ENCODE assay signal across 8 cellular contexts in the genomic region with DNA sequence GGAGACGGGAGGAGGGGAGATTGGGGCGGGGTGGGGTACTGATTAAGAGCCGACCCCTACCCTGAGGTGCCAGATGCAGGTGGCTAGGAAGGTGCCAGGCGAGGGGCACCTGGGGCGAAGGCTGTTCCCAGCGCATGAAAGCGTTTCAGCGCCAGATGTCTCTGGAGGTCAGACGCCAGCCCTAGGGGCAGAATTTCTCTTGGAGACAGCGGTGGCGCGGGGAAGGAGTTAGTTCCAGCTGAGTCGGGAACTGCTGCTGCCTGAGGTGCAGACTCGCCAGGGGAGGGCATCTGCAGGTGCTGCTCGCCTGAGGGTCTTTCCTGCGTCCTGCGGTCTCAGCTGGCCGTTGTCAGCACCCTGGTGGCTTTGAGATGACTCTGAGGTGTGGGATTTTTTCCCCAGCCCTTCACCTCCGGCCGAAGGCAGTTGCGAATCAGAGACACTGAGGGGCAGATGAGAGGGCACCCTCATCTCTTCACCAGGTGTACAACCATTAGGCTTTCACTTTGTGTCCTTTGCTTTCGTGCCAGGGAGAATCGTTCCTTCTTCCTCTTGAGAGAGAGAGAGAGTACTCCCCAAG. TPM values are rescaled to one million over a fixed set of nuclear protein-coding genes. Genes with fewer than 3 reads are reported as not detected.
DNase-seq lines count a peak whose midpoint lies in the region; FAIRE-seq and TF ChIP-seq lines count a peak whose summit lies in the region.

No MANE protein-coding gene starts in this region.

- 0% methylated on average over 7 of the region's 23 CpGs for WGBS in mammary epithelial cell (ENCODE audit: low coverage, missing lambda C conversion rate)

- peak overlapping the region; percentile 98 for H3K4me2 ChIP-seq in mammary epithelial cell (ENCODE audit: insufficient read depth, low read depth, low read length)

- no peaks in the 10 kb centered on the region for H4K20me1 ChIP-seq in mammary epithelial cell (ENCODE audit: insufficient read depth, low read length)

- peak overlapping the region; percentile 85 for H3K27ac ChIP-seq in HUES48 (ENCODE audit: low read depth, low read length)
- H3K27ac ChIP-seq in mammary epithelial cell (ENCODE audit: insufficient read depth, low read depth, low read length): no peak overlapping the region

- no peaks in the 10 kb centered on the region for H3K79me2 ChIP-seq in mammary epithelial cell (ENCODE audit: insufficient read depth, low read length)

- dilution Hi-C loops in mammary epithelial cell (cut with HindIII; ENCODE audit: low sequenced_read_pairs): no loop called here

- CTCF ChIA-PET in mammary epithelial cell (lab: Charles Lee; ENCODE audit: low non-redundant PET): no interaction called here

- peaks cover 47% of the 10 kb centered on the region for H3K4me1 ChIP-seq in HUES48 (ENCODE audit: control insufficient read depth, insufficient read depth, low read length)
- H3K4me1 ChIP-seq in mammary epithelial cell (ENCODE audit: insufficient read depth, low read length): peaks cover 39% of the 10 kb centered on the region

- TF ChIP-seq CTCF in mammary epithelial cell (conservative IDR thresholded peaks at IDR 0.05 in 1 of 2, IDR thresholded peaks at IDR 0.05 in 1 of 2; ENCODE audit: extremely low read depth in 1 of 2, insufficient read depth in 1 of 2, low read depth in 1 of 2, low read length in 2 of 2): peak in 1 of 2 donors; percentile 16

- no TSS peak for BruUV-seq in mammary epithelial cell (replicated peaks; lab: Mats Ljungman, UMichigan)

- peak; percentile 49 to 57 for DNase-seq in NCI-H446 (lab: John Stamatoyannopoulos, UW)
- no peak for DNase-seq in NCI-H446 treated with DMSO at 0.1 percent for 48 hours (lab: John Stamatoyannopoulos, UW)
- peak; percentile 80 for DNase-seq in SK-N-DZ (ENCODE audit: low spot score)
- peak; percentile 47 for DNase-seq in mammary epithelial cell
- DNase-seq in kidney tubule cell (ENCODE audit: low spot score): peak; percentile 55
- peak; percentile 35 to 38 for DNase-seq in stimulated activated CD4-positive, alpha-beta T cell treated with anti-CD3 and anti-CD28 coated beads, Interleukin-2, amount 100 ng/mL, for 24 hours
- no peak for DNase-seq in HTR-8/SVneo (ENCODE audit: insufficient read length, low spot score)

- H3K9me3 ChIP-seq in HUES48 (ENCODE audit: control insufficient read depth, insufficient read depth, low read length) (no peaks in the 10 kb centered on the region), mammary epithelial cell (replicated peaks; ENCODE audit: insufficient read depth, low read length) (no peaks in the 10 kb centered on the region)

- in situ Hi-C loops in mammary epithelial cell (cut with MboI; ENCODE audit: low sequenced_read_pairs in 2 of 2): no loop called here

- H3K36me3 ChIP-seq in HUES48 (ENCODE audit: control insufficient read depth, insufficient read depth, low read length) (no peaks in the 10 kb centered on the region), mammary epithelial cell (ENCODE audit: insufficient read depth, low read length) (no peaks in the 10 kb centered on the region)

- H3K4me3 ChIP-seq in HUES48 (ENCODE audit: low read depth, low read length): peak overlapping the region; percentile 61
- peak overlapping the region; percentile 56 to 62 (median 62) for H3K4me3 ChIP-seq in mammary epithelial cell (replicated peaks in 1 of 3; ENCODE audit: insufficient read depth in 1 of 3, low read depth in 2 of 3, low read length in 3 of 3)

- no peak for FAIRE-seq in HTR-8/SVneo (lab: Jason Lieb, UNC)

- H3K9ac ChIP-seq in HUES48 (ENCODE audit: low read depth, low read length): peak overlapping the region; percentile 34
- H3K9ac ChIP-seq in mammary epithelial cell (ENCODE audit: insufficient read depth, low read length): peak overlapping the region; percentile 54

- peak overlapping the region; percentile 95 for H2AFZ ChIP-seq in mammary epithelial cell (ENCODE audit: low read depth, low read length)

- intact Hi-C loops in mammary epithelial cell (cut with micrococcal nuclease): loop anchor here (1.0 to 5.0 kb wide), 3 partner anchors 23 to 54 kb away; partner anchors contain the start of gene POGZ

- no peaks in the 10 kb centered on the region for H3K27me3 ChIP-seq in HUES48 (ENCODE audit: control insufficient read depth, insufficient read depth, low read length)
- no peaks in the 10 kb centered on the region for H3K27me3 ChIP-seq in mammary epithelial cell (ENCODE audit: insufficient read depth, low read length)

RNA-seq across cellular contexts. Expression of gene CGN, which starts 0.5 kb away (rescaled TPM):
- polyA plus RNA-seq in SK-N-DZ (2014; cell fraction: cytosol; rRNA removed): 3.0 and 3.2 TPM in 2 replicates
- polyA plus RNA-seq in SK-N-DZ (2014; cell fraction: nucleus; rRNA removed): 13.3 and 26.7 TPM in 2 replicates
- 1 to 10 TPM; 2.0 to 3.7 TPM for total RNA-seq in mammary epithelial cell
- polyA plus RNA-seq in mammary epithelial cell: 1.1 TPM
- not detected for polyA minus RNA-seq in mammary epithelial cell

RNA-seq across cellular contexts. Expression of gene TUFT1, which starts 28.4 kb away (rescaled TPM):
- 12.3 and 12.5 TPM in 2 replicates for polyA plus RNA-seq in SK-N-DZ (2014; cell fraction: cytosol; rRNA removed)
- polyA plus RNA-seq in SK-N-DZ (2014; cell fraction: nucleus; rRNA removed): 7.2 and 8.5 TPM in 2 replicates
- total RNA-seq in mammary epithelial cell: 10 to 100 TPM; 43.3 to 59.0 TPM
- polyA plus RNA-seq in mammary epithelial cell: 7.0 TPM
- polyA minus RNA-seq in mammary epithelial cell: 14.2 TPM

RNA-seq across cellular contexts. Expression of gene POGZ, which starts 52.4 kb away (rescaled TPM):
- 30.7 and 35.4 TPM in 2 replicates for polyA plus RNA-seq in SK-N-DZ (2014; cell fraction: cytosol; rRNA removed)
- 65.6 and 111 TPM in 2 replicates for polyA plus RNA-seq in SK-N-DZ (2014; cell fraction: nucleus; rRNA removed)
- 10 to 100 TPM; 28.0 to 48.1 TPM for total RNA-seq in mammary epithelial cell
- polyA plus RNA-seq in mammary epithelial cell: 18.2 TPM
- polyA minus RNA-seq in mammary epithelial cell: 41.7 TPM

Comparison
In these comparisons a context has a peak if more than half of its experiments do, and no peak if none do; other contexts are left out.
1. DNase-seq: peak in NCI-H446 (2 of 2), SK-N-DZ (single experiment), mammary epithelial cell (single experiment), kidney tubule cell (single experiment) and stimulated activated CD4-positive, alpha-beta T cell treated with anti-CD3 and anti-CD28 coated beads, Interleukin-2, amount 100 ng/mL, for 24 hours (2 of 2); none in NCI-H446 treated with DMSO at 0.1 percent for 48 hours (single experiment) and HTR-8/SVneo (single experiment).